9 cellular contexts compared by ENCODE assay signal in the genomic region with DNA sequence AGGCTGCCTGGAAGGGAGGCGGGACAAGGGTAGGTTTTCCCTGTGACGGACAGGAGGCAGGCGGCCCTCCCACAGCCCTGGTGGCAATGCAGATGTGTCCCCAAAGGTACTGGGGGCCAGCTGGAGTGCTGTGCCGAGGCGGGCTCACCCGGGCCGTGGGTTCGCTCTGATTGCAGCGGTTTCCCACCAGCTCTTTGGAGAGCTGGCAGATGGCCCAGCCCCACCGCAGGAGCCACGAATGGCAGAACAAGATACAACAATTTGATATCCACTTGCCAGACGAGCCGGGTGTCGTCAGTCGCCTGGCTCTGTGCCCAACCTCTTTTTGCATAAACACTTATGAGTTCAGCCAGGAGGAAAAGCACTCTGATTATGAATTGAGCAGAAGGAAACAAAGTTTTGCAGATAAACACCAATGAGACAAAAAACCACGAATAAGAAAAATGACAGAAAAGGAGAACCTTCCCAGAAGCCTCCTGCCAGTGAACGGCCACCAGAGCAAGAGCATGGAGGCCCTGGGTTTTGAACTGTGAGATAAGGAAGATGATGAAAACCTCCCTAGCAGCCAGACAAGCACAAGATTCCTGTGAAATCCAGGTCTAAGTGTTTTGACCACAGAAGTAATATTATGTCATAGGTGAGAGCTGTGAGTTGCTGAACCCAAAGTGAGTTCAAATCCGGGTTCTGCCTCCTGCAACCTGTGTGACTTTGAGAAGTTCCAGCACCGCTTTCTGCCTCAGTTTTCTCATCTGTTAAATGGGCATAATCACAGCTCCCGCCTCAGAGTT. TPM values are rescaled to one million over a fixed set of nuclear protein-coding genes. Genes with fewer than 3 reads are reported as not detected.
DNase-seq lines count a peak whose midpoint lies in the region; ATAC-seq, FAIRE-seq and TF ChIP-seq lines count a peak whose summit lies in the region.
"Not testable (repeated sequence)": the region's sequence is repeated elsewhere in the genome, so short reads cannot be mapped to it uniquely, and the experiment has no call there.
"Had no signal": no experiment of that assay in that cellular context is flagged by ENCODE, and none has a peak within 500 bp of the region (broad histone marks: within the 10 kb centered on the region; RNA-seq: fewer than 3 reads in every experiment).

No MANE protein-coding gene starts in this region.

- not testable (repeated sequence) for H3K4me1 ChIP-seq in SJCRH30; kidney (ENCODE audit: control insufficient read depth in 1 of 2, insufficient read depth in 1 of 2, low read depth in 1 of 2, low read length in 2 of 2)

- not testable (repeated sequence) for H3K4me3 Mint-ChIP-seq in central memory CD8-positive, alpha-beta T cell

- peak; percentile 72 for ATAC-seq in central memory CD8-positive, alpha-beta T cell (replicated peaks; ENCODE audit: extremely low read depth, poor library complexity, severe bottlenecking)

- TF ChIP-seq CTCF in AG09319 (IDR thresholded peaks at IDR 0.05; ENCODE audit: low read depth, low read length); kidney (IDR thresholded peaks at IDR 0.05; ENCODE audit: borderline replicate concordance, extremely low read depth, insufficient read depth): not testable (repeated sequence)

- H3K36me3 ChIP-seq in SJCRH30; kidney (ENCODE audit: control insufficient read depth in 1 of 2, insufficient read depth in 2 of 2, low read length in 2 of 2): not testable (repeated sequence)

- intact Hi-C loops in kidney (cut with DNase I): not testable (repeated sequence)

- not testable (repeated sequence) for H3K27ac ChIP-seq in SJCRH30; kidney (ENCODE audit: low read depth in 2 of 2, low read length in 2 of 2)

- not testable (repeated sequence) for H3K9ac ChIP-seq in kidney (ENCODE audit: low read length in 2 of 2)

- H3K4me1 Mint-ChIP-seq in central memory CD8-positive, alpha-beta T cell: peaks cover 15% of the 10 kb centered on the region

- not testable (repeated sequence) for H3K27me3 ChIP-seq in SJCRH30

- H3K4me3 ChIP-seq in SJCRH30; kidney (ENCODE audit: low read length in 2 of 2): not testable (repeated sequence)

- H3K27me3 Mint-ChIP-seq in central memory CD8-positive, alpha-beta T cell: peaks cover 76% of the 10 kb centered on the region

- H3K27ac Mint-ChIP-seq in central memory CD8-positive, alpha-beta T cell (ENCODE audit: low read depth): peak overlapping the region; percentile 3

- H3K9me3 Mint-ChIP-seq in central memory CD8-positive, alpha-beta T cell: not testable (repeated sequence)

- H3K9me3 ChIP-seq in SJCRH30 (replicated peaks); kidney (ENCODE audit: control insufficient read depth in 1 of 2, low read length in 2 of 2): not testable (repeated sequence)

- DNase-seq in AG09319 (ENCODE audit: extremely low read depth, low read depth) (peak; percentile 5), H4 (ENCODE audit: low spot score) (peak; percentile 83), NCI-H2029 treated with DMSO at 0.1 percent for 48 hours (lab: John Stamatoyannopoulos, UW) (peak; percentile 19), SJCRH30 (peak; percentile 81), activated T-cell treated with anti-CD3 and anti-CD28 coated beads for 24 hours (ENCODE audit: low read depth) (peak; percentile 10), kidney (peak; percentile 78)
- peak; percentile 45 to 69 for DNase-seq in central memory CD8-positive, alpha-beta T cell (ENCODE audit: low spot score in 2 of 2)
- peak; percentile 16 for DNase-seq in stimulated activated CD4-positive, alpha-beta T cell treated with anti-CD3 and anti-CD28 coated beads, Interleukin-4, amount 100 ng/mL, for 1 hour

- not testable (repeated sequence) for FAIRE-seq in kidney (lab: Jason Lieb, UNC)

- not testable (repeated sequence) for H3K36me3 Mint-ChIP-seq in central memory CD8-positive, alpha-beta T cell (ENCODE audit: insufficient read depth)

RNA-seq across cellular contexts. Expression of gene EEF2KMT, which starts 19.9 kb away (rescaled TPM):
- total RNA-seq in H4 (2014; rRNA removed; shearing (Covaris generic)): 10.5 and 16.6 TPM in 2 replicates
- total RNA-seq in SJCRH30 (2014; rRNA removed; shearing (Covaris generic)): 10.9 and 14.2 TPM in 2 replicates
- 12.8 TPM for total RNA-seq in kidney
- polyA plus RNA-seq in kidney (ENCODE audit: insufficient read depth, low read depth, low replicate concordance): 11.1 TPM

RNA-seq across cellular contexts. Expression of gene ALG1, which starts 45.9 kb away (rescaled TPM):
- 12.0 and 14.9 TPM in 2 replicates for total RNA-seq in H4 (2014; rRNA removed; shearing (Covaris generic))
- total RNA-seq in SJCRH30 (2014; rRNA removed; shearing (Covaris generic)): 8.2 and 9.4 TPM in 2 replicates
- 23.4 TPM for total RNA-seq in kidney
- polyA plus RNA-seq in kidney (ENCODE audit: insufficient read depth, low read depth, low replicate concordance): 26.4 TPM

RNA-seq across cellular contexts. Expression of gene C16orf89, which starts 51.7 kb away (rescaled TPM):
- 1.0 and 3.6 TPM in 2 replicates for total RNA-seq in H4 (2014; rRNA removed; shearing (Covaris generic))
- not detected in 2 replicates for total RNA-seq in SJCRH30 (2014; rRNA removed; shearing (Covaris generic))
- total RNA-seq in kidney: 5.4 TPM
- polyA plus RNA-seq in kidney (ENCODE audit: insufficient read depth, low read depth, low replicate concordance): 68.4 TPM
- total RNA-seq: PC-9 had no signal

Comparison
In these comparisons a context has a peak if more than half of its experiments do, and no peak if none do; other contexts are left out.
1. DNase-seq: peak in every context shown above with its lines; median percentile 83 in H4; 81 in SJCRH30; 78 in kidney; 57 in central memory CD8-positive, alpha-beta T cell; 19 in NCI-H2029 treated with DMSO at 0.1 percent for 48 hours; 16 in stimulated activated CD4-positive, alpha-beta T cell treated with anti-CD3 and anti-CD28 coated beads, Interleukin-4, amount 100 ng/mL, for 1 hour; 10 in activated T-cell treated with anti-CD3 and anti-CD28 coated beads for 24 hours; 5 in AG09319.